In genomic region chr2:36708119-36708741, GRCh38 we compare ENCODE assay signal across 10 cellular contexts. TPM values are rescaled to one million over a fixed set of nuclear protein-coding genes. Genes with fewer than 3 reads are reported as not detected.
DNase-seq lines count a peak whose midpoint lies in the region; ATAC-seq and TF ChIP-seq lines count a peak whose summit lies in the region.
"Had no signal": no experiment of that assay in that cellular context is flagged by ENCODE, and none has a peak within 500 bp of the region (broad histone marks: within the 10 kb centered on the region; RNA-seq: fewer than 3 reads in every experiment).

No MANE protein-coding gene starts in this region.

- DNase-seq in DMS 273 (lab: John Stamatoyannopoulos, UW; ENCODE audit: unreplicated experiment) (peak; percentile 4), DMS 273 treated with DMSO at 0.1 percent for 48 hours (lab: John Stamatoyannopoulos, UW) (no peak), astrocyte of the spinal cord (ENCODE audit: low read depth, low spot score) (peak; percentile 11), hepatocyte (ENCODE audit: low spot score) (no peak), aorta (no peak), AML-193 (lab: John Stamatoyannopoulos, UW) (no peak), NCI-H82 treated with DMSO at 0.1 percent for 48 hours (lab: John Stamatoyannopoulos, UW; ENCODE audit: unreplicated experiment) (no peak), Kasumi-1 (lab: John Stamatoyannopoulos, UW) (no peak)
- DNase-seq: activated CD4-positive, alpha-beta T cell treated with anti-CD3 and anti-CD28 coated beads, Interleukin-2, amount 50 U/mL, for 1 hour; NCI-H1417 treated with DMSO at 0.1 percent for 48 hours had no signal

- ATAC-seq in aorta (ENCODE audit: low FRiP score): peak; percentile 27

- 71% methylated on average over 8 of the region's 8 CpGs for WGBS in hepatocyte (ENCODE audit: low lambda C conversion rate, missing lambda C conversion rate)
- 34 to 45% methylated on average over 8 of the region's 8 CpGs for WGBS in aorta, 2 donors

- no peaks in the 10 kb centered on the region for H3K9me2 ChIP-seq in hepatocyte (replicated peaks; ENCODE audit: insufficient read depth)

- no peak overlapping the region for H2AFZ ChIP-seq in hepatocyte

- H3K4me3 ChIP-seq in astrocyte of the spinal cord (ENCODE audit: low read depth, low read length) (no peak overlapping the region), hepatocyte (no peak overlapping the region), aorta (ENCODE audit: low read length in 2 of 2) (no peak overlapping the region)

- H3K27ac ChIP-seq in hepatocyte (peak overlapping the region; percentile 46), aorta (ENCODE audit: low read depth in 1 of 2, low read length in 2 of 2) (no peak overlapping the region)

- H4K20me1 ChIP-seq in hepatocyte (ENCODE audit: insufficient read depth, poor library complexity, severe bottlenecking): no peaks in the 10 kb centered on the region

- H3K36me3 ChIP-seq in hepatocyte (replicated peaks; ENCODE audit: insufficient read depth, low read depth) (no peaks in the 10 kb centered on the region), aorta (ENCODE audit: control insufficient read depth in 1 of 2, insufficient read depth in 2 of 2, low read length in 1 of 2) (no peaks in the 10 kb centered on the region)

- in situ Hi-C loops in astrocyte of the spinal cord (cut with HindIII; ENCODE audit: low sequenced_read_pairs): no loop called here

- no peaks in the 10 kb centered on the region for H3K79me2 ChIP-seq in hepatocyte

- TF ChIP-seq CTCF in astrocyte of the spinal cord (IDR thresholded peaks at IDR 0.05; ENCODE audit: low read depth, low read length): peak; percentile 2
- no peak for TF ChIP-seq CTCF in hepatocyte (IDR thresholded peaks at IDR 0.05; ENCODE audit: poor library complexity)

- H3K4me2 ChIP-seq in hepatocyte: no peak overlapping the region

- H3K9me3 ChIP-seq in hepatocyte (ENCODE audit: low read depth) (peaks cover 6% of the 10 kb centered on the region), aorta (ENCODE audit: control insufficient read depth, low read length) (peaks cover 2% of the 10 kb centered on the region)

- peaks cover 11% of the 10 kb centered on the region for H3K4me1 ChIP-seq in hepatocyte (ENCODE audit: insufficient read depth)
- H3K4me1 ChIP-seq in aorta (ENCODE audit: control insufficient read depth in 1 of 2, insufficient read depth in 2 of 2, low read length in 2 of 2): no peaks in the 10 kb centered on the region

- no peaks in the 10 kb centered on the region for H3K27me3 ChIP-seq in hepatocyte
- no peaks in the 10 kb centered on the region for H3K27me3 ChIP-seq in aorta (ENCODE audit: control insufficient read depth in 1 of 2, insufficient read depth in 2 of 2, low read length in 1 of 2)

- intact Hi-C loops in aorta (cut with DNase I): no loop called here

RNA-seq across cellular contexts. Expression of gene VIT, which starts 11.7 kb away (rescaled TPM):
- total RNA-seq in hepatocyte (0.33 and 0.76 TPM in 2 replicates), aorta (10 to 100 TPM in 1 of 2 donors, 1 to 10 TPM in 1; 10.0 to 29.2 TPM)
- polyA plus RNA-seq in hepatocyte (0.25 and 1.5 TPM in 2 replicates), aorta (not detected)

Comparison
In these comparisons a context has a peak if more than half of its experiments do, and no peak if none do; other contexts are left out.
1. DNase-seq: peak in DMS 273 (single experiment) and astrocyte of the spinal cord (single experiment); none in DMS 273 treated with DMSO at 0.1 percent for 48 hours (single experiment), hepatocyte (single experiment), aorta (0 of 2), AML-193 (0 of 2), NCI-H82 treated with DMSO at 0.1 percent for 48 hours (single experiment) and Kasumi-1 (0 of 2).